1 cellular context compared by ENCODE assay signal in genomic region chr3:100708644-100708988, GRCh38.
TF ChIP-seq lines count a peak whose summit lies in the region.

No MANE protein-coding gene starts in this region.

TF ChIP-seq in K562, 482 proteins besides CTCF, POLR2A, EP300 and RAD21 (continued from another document):
- no peak for TF ChIP-seq TFAP4 (CRISPR knock-in tag; IDR thresholded peaks at IDR 0.05; ENCODE audit: borderline replicate concordance)
- TF ChIP-seq NR4A1 (CRISPR knock-in tag; IDR thresholded peaks at IDR 0.05) = no peak
- TF ChIP-seq NR4A1 (tag; IDR thresholded peaks at IDR 0.05) = 0 out of 2 replicates have a peak, but pooled peaks have one; percentile 23
- no peak for TF ChIP-seq HOMEZ (CRISPR knock-in tag; IDR thresholded peaks at IDR 0.05)
- TF ChIP-seq MTA2 (IDR thresholded peaks at IDR 0.05; ENCODE audit: low read depth) = no peak
- no peak for TF ChIP-seq HNRNPLL (IDR thresholded peaks at IDR 0.05; ENCODE audit: low read depth, low read length, poor library complexity, severe bottlenecking)
- no peak for TF ChIP-seq GABPB2 (CRISPR knock-in tag; conservative IDR thresholded peaks at IDR 0.05)
- TF ChIP-seq E4F1 (CRISPR knock-in tag; IDR thresholded peaks at IDR 0.05; ENCODE audit: borderline replicate concordance) = no peak
- no peak for TF ChIP-seq ZBTB40 (IDR thresholded peaks at IDR 0.05)
- no peak for TF ChIP-seq ZBTB40 (CRISPR knock-in tag; IDR thresholded peaks at IDR 0.05)
- no peak for TF ChIP-seq GTF3C2 (IDR thresholded peaks at IDR 0.05; ENCODE audit: borderline replicate concordance, extremely low read depth, insufficient read length)
- no peak for TF ChIP-seq CEBPB (tag; IDR thresholded peaks at IDR 0.05)
TF ChIP-seq in K562: peak in this region for 2.
